Comparison of ENCODE assay signal across 1 cellular context in genomic region chr7:47539398-47540052, GRCh38.
TF ChIP-seq lines count a peak whose summit lies in the region.

No MANE protein-coding gene starts in this region.

TF ChIP-seq in HepG2, 621 proteins besides CTCF, POLR2A, EP300 and RAD21 (continued from another document):
- TF ChIP-seq RERE (CRISPR knock-in tag; IDR thresholded peaks at IDR 0.05; ENCODE audit: low read depth) = no peak
- TF ChIP-seq MAZ (IDR thresholded peaks at IDR 0.05; ENCODE audit: borderline replicate concordance, low read depth, low read length) = no peak
- TF ChIP-seq MAZ (CRISPR knock-in tag; IDR thresholded peaks at IDR 0.05; ENCODE audit: low read depth) = no peak; the same call in 1 of the 2 replicates
- TF ChIP-seq ZNF143 (CRISPR knock-in tag; IDR thresholded peaks at IDR 0.05) = no peak
- TF ChIP-seq SPEN (CRISPR knock-in tag; IDR thresholded peaks at IDR 0.05; ENCODE audit: low read depth) = peak; percentile 52
- TF ChIP-seq ZC3H4 (CRISPR knock-in tag; IDR thresholded peaks at IDR 0.05; ENCODE audit: borderline replicate concordance) = no peak
- TF ChIP-seq MEIS2 (CRISPR knock-in tag; IDR thresholded peaks at IDR 0.05) = 0 out of 2 replicates have a peak, but pooled peaks have one; percentile 16
- no peak for TF ChIP-seq ZNF337 (CRISPR knock-in tag; IDR thresholded peaks at IDR 0.05; ENCODE audit: borderline replicate concordance, low read depth)
- 0 out of 2 replicates have a peak, but pooled peaks have one; percentile 48 for TF ChIP-seq ZNF891 (CRISPR knock-in tag; IDR thresholded peaks at IDR 0.05)
- peak; percentile 49; the same call in 1 of the 2 replicates for TF ChIP-seq NFIC (IDR thresholded peaks at IDR 0.05; ENCODE audit: low read length)
- TF ChIP-seq HDAC2 (CRISPR knock-in tag; IDR thresholded peaks at IDR 0.05) = no peak; the same call in 1 of the 2 replicates
- no peak for TF ChIP-seq ELF4 (CRISPR knock-in tag; IDR thresholded peaks at IDR 0.05; ENCODE audit: borderline replicate concordance)
- no peak; the same call in 1 of the 2 replicates for TF ChIP-seq GABPB1 (CRISPR knock-in tag; IDR thresholded peaks at IDR 0.05)
- peak; percentile 75 for TF ChIP-seq GATAD2A (CRISPR knock-in tag; IDR thresholded peaks at IDR 0.05)
- peak; percentile 30; the same call in 1 of the 2 replicates for TF ChIP-seq ZFY (CRISPR knock-in tag; IDR thresholded peaks at IDR 0.05)
- TF ChIP-seq POLR2G (IDR thresholded peaks at IDR 0.05; ENCODE audit: low read depth, low read length) = peak; percentile 86
- TF ChIP-seq, protein P1, sequence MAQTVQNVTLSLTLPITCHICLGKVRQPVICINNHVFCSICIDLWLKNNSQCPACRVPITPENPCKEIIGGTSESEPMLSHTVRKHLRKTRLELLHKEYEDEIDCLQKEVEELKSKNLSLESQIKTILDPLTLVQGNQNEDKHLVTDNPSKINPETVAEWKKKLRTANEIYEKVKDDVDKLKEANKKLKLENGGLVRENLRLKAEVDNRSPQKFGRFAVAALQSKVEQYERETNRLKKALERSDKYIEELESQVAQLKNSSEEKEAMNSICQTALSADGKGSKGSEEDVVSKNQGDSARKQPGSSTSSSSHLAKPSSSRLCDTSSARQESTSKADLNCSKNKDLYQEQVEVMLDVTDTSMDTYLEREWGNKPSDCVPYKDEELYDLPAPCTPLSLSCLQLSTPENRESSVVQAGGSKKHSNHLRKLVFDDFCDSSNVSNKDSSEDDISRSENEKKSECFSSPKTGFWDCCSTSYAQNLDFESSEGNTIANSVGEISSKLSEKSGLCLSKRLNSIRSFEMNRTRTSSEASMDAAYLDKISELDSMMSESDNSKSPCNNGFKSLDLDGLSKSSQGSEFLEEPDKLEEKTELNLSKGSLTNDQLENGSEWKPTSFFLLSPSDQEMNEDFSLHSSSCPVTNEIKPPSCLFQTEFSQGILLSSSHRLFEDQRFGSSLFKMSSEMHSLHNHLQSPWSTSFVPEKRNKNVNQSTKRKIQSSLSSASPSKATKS (CRISPR knock-in tag; IDR thresholded peaks at IDR 0.05) = no peak
- no peak; the same call in 1 of the 2 replicates for TF ChIP-seq MIXL1 (CRISPR knock-in tag; IDR thresholded peaks at IDR 0.05)
- TF ChIP-seq NR2F1 (CRISPR knock-in tag; IDR thresholded peaks at IDR 0.05) = no peak
- TF ChIP-seq SRY (CRISPR knock-in tag; IDR thresholded peaks at IDR 0.05) = no peak
- no peak for TF ChIP-seq ZNF577 (CRISPR knock-in tag; IDR thresholded peaks at IDR 0.05; ENCODE audit: borderline replicate concordance, low read depth)
- no peak for TF ChIP-seq ETS1 (CRISPR knock-in tag; IDR thresholded peaks at IDR 0.05)
- no peak for TF ChIP-seq ARHGAP35 (CRISPR knock-in tag; IDR thresholded peaks at IDR 0.05; ENCODE audit: borderline replicate concordance)
- TF ChIP-seq SOX13 (IDR thresholded peaks at IDR 0.05) = no peak
- TF ChIP-seq SOX13 (CRISPR knock-in tag; conservative IDR thresholded peaks at IDR 0.05 in 1 of 2, IDR thresholded peaks at IDR 0.05 in 1 of 2) = peak in 1 of 2 experiments; percentile 68; a peak in 2 of 4 replicates
- no peak for TF ChIP-seq RBM39 (IDR thresholded peaks at IDR 0.05; ENCODE audit: low read depth, low read length, poor library complexity, severe bottlenecking)
- no peak for TF ChIP-seq ZNF629 (CRISPR knock-in tag; conservative IDR thresholded peaks at IDR 0.05)
- no peak for TF ChIP-seq ZNF205 (CRISPR knock-in tag; IDR thresholded peaks at IDR 0.05)
- TF ChIP-seq, protein P2, sequence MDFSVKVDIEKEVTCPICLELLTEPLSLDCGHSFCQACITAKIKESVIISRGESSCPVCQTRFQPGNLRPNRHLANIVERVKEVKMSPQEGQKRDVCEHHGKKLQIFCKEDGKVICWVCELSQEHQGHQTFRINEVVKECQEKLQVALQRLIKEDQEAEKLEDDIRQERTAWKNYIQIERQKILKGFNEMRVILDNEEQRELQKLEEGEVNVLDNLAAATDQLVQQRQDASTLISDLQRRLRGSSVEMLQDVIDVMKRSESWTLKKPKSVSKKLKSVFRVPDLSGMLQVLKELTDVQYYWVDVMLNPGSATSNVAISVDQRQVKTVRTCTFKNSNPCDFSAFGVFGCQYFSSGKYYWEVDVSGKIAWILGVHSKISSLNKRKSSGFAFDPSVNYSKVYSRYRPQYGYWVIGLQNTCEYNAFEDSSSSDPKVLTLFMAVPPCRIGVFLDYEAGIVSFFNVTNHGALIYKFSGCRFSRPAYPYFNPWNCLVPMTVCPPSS (IDR thresholded peaks at IDR 0.05) = no peak
- TF ChIP-seq, protein P3, sequence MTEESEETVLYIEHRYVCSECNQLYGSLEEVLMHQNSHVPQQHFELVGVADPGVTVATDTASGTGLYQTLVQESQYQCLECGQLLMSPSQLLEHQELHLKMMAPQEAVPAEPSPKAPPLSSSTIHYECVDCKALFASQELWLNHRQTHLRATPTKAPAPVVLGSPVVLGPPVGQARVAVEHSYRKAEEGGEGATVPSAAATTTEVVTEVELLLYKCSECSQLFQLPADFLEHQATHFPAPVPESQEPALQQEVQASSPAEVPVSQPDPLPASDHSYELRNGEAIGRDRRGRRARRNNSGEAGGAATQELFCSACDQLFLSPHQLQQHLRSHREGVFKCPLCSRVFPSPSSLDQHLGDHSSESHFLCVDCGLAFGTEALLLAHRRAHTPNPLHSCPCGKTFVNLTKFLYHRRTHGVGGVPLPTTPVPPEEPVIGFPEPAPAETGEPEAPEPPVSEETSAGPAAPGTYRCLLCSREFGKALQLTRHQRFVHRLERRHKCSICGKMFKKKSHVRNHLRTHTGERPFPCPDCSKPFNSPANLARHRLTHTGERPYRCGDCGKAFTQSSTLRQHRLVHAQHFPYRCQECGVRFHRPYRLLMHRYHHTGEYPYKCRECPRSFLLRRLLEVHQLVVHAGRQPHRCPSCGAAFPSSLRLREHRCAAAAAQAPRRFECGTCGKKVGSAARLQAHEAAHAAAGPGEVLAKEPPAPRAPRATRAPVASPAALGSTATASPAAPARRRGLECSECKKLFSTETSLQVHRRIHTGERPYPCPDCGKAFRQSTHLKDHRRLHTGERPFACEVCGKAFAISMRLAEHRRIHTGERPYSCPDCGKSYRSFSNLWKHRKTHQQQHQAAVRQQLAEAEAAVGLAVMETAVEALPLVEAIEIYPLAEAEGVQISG (CRISPR knock-in tag; IDR thresholded peaks at IDR 0.05) = 0 out of 2 replicates have a peak, but pooled peaks have one; percentile 16
- peak; percentile 65; the same call in 1 of the 2 replicates for TF ChIP-seq FOSL2 (CRISPR knock-in tag; IDR thresholded peaks at IDR 0.05)
